ENCODE assay signal across 12 cellular contexts in the genomic region with DNA sequence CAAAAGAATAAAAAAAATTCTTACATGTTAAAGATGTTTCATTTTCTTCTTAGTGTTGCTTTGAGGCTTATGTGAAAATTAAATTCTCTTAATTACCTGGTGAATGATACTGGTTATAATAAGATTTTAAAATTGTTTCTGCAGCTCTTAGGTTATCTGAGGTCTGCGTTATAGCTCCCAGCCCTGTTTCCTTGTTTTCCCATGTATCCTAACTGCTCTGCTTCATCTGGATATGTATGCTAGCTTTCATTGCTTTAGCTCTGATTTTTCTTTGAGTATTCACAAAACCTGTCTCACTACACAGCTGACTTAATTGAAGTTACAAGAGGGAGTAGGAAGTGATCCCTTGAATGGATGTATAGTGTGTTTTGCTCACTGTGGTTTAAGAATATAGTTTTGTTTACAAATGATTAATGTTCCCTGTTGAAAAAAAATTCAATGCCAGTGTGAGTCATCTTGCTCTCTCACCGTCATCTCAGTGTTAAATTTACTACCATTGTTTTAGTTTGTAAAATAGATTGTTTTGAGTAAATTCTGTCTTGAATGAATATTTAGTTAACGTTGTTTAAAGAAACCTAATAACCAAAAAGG. TPM values are rescaled to one million over a fixed set of nuclear protein-coding genes. Genes with fewer than 3 reads are reported as not detected.
DNase-seq lines count a peak whose midpoint lies in the region; ATAC-seq, FAIRE-seq and TF ChIP-seq lines count a peak whose summit lies in the region.
"Had no signal": no experiment of that assay in that cellular context is flagged by ENCODE, and none has a peak within 500 bp of the region (broad histone marks: within the 10 kb centered on the region; RNA-seq: fewer than 3 reads in every experiment).

No MANE protein-coding gene starts in this region.

- dilution Hi-C loops in endothelial cell of umbilical vein (cut with MboI; ENCODE audit: extremely low pct_ligation_motif_present, low sequenced_read_pairs) = no loop called here

- H3F3A ChIP-seq in GM23248 (ENCODE audit: insufficient read depth) = peaks cover 21% of the 10 kb centered on the region; the same call in 1 of the 2 replicates

- 65 to 67% methylated on average over 3 of the region's 3 CpGs for whole genome bisulfite sequencing in GM23248 (ENCODE audit: low coverage in 1 of 2, low lambda C conversion rate in 2 of 2, missing lambda C conversion rate in 2 of 2), 2 experiments
- WGBS in testis, 2 donors = 79 to 90% methylated on average over 3 of the region's 3 CpGs

- H3K4me1 ChIP-seq in GM23248 (ENCODE audit: insufficient read depth) = peaks cover 11% of the 10 kb centered on the region
- H3K4me1 ChIP-seq in endothelial cell of umbilical vein (ENCODE audit: control insufficient read depth, extremely low read depth, insufficient read depth, low read length) = peaks cover 11% of the 10 kb centered on the region
- peaks cover 7% of the 10 kb centered on the region for H3K4me1 ChIP-seq in osteoblast (ENCODE audit: insufficient read depth, low read length)
- H3K4me1 ChIP-seq in kidney (ENCODE audit: control insufficient read depth in 1 of 2, insufficient read depth in 1 of 2, low read depth in 1 of 2, low read length in 2 of 2) = no peaks in the 10 kb centered on the region
- H3K4me1 ChIP-seq in testis = no peaks in the 10 kb centered on the region
- H3K4me1 ChIP-seq: colonic mucosa had no signal

- peaks cover 6% of the 10 kb centered on the region for H3K4me1 Mint-ChIP-seq in osteocyte (ENCODE audit: unreplicated experiment)
- H3K4me1 Mint-ChIP-seq: memory B cell had no signal

- H4K20me1 ChIP-seq in GM23248 (ENCODE audit: insufficient read depth) (peaks cover 5% of the 10 kb centered on the region; the same call in 1 of the 2 replicates), endothelial cell of umbilical vein (replicated peaks; ENCODE audit: control insufficient read depth, extremely low read depth, insufficient read depth, low read length) (no peaks in the 10 kb centered on the region), osteoblast (ENCODE audit: insufficient read depth, low read length) (no peaks in the 10 kb centered on the region)

- H3K79me2 ChIP-seq in GM23248 (ENCODE audit: insufficient read depth) = peaks cover 50% of the 10 kb centered on the region
- no peaks in the 10 kb centered on the region for H3K79me2 ChIP-seq in endothelial cell of umbilical vein (ENCODE audit: control insufficient read depth, insufficient read depth, low read length)
- H3K79me2 ChIP-seq in osteoblast (ENCODE audit: insufficient read depth, low read length) = peaks cover 10% of the 10 kb centered on the region

- peak; percentile 62 for DNase-seq in GM23248
- peak; percentile 37 for DNase-seq in RPMI7951 (ENCODE audit: low read depth)
- peak; percentile 86 for DNase-seq in endothelial cell of umbilical vein (ENCODE audit: low read depth, low spot score)
- DNase-seq in osteocyte (ENCODE audit: extremely low spot score, unreplicated experiment) = no peak
- no peak for DNase-seq in osteoblast (ENCODE audit: insufficient read length, low spot score, missing footprints)
- DNase-seq in kidney = no peak
- no peak for DNase-seq in testis
- DNase-seq: colonic mucosa, NCI-H524, SIG-M5 had no signal

- H3K36me3 ChIP-seq in GM23248 (ENCODE audit: low read depth) (peaks cover 75% of the 10 kb centered on the region), endothelial cell of umbilical vein (ENCODE audit: control insufficient read depth in 2 of 2, extremely low read depth in 1 of 2, insufficient read depth in 2 of 2, low read length in 2 of 2) (peaks cover 2 to 20% of the 10 kb centered on the region in 2 experiments), osteoblast (ENCODE audit: insufficient read depth, low read length) (peaks cover 22% of the 10 kb centered on the region), kidney (ENCODE audit: control insufficient read depth in 1 of 2, insufficient read depth in 2 of 2, low read length in 2 of 2) (peaks cover 13 to 35% of the 10 kb centered on the region in 2 donors), testis (ENCODE audit: low read depth, missing control alignments) (no peaks in the 10 kb centered on the region)

- BruUV-seq in endothelial cell of umbilical vein (replicated peaks; lab: Mats Ljungman, UMichigan) = no TSS peak

- no peaks in the 10 kb centered on the region for H3K9me2 ChIP-seq in GM23248 (ENCODE audit: insufficient read depth)

- H3K27me3 ChIP-seq in GM23248 (replicated peaks; ENCODE audit: insufficient read depth) (no peaks in the 10 kb centered on the region), endothelial cell of umbilical vein (ENCODE audit: control insufficient read depth in 2 of 2, insufficient read depth in 2 of 2, low read length in 2 of 2) (no peaks in the 10 kb centered on the region), osteoblast (ENCODE audit: insufficient read depth, low read length) (no peaks in the 10 kb centered on the region), testis (no peaks in the 10 kb centered on the region)
- H3K27me3 ChIP-seq: colonic mucosa had no signal

- peaks cover 45% of the 10 kb centered on the region for H3K36me3 Mint-ChIP-seq in osteocyte (ENCODE audit: unreplicated experiment)

- H3K4me2 ChIP-seq in GM23248 (ENCODE audit: unreplicated experiment) (no peak overlapping the region), endothelial cell of umbilical vein (ENCODE audit: insufficient read depth, low read length) (peak overlapping the region; percentile 59), osteoblast (ENCODE audit: insufficient read depth, low read length) (no peak overlapping the region)

- no peak for ATAC-seq in GM21737 (IDR thresholded peaks at IDR 0.05; ENCODE audit: unreplicated experiment)

- TF ChIP-seq POLR2A in endothelial cell of umbilical vein (IDR thresholded peaks at IDR 0.05; ENCODE audit: low read depth, low read length) = no peak
- no peak for TF ChIP-seq POLR2A in testis (IDR thresholded peaks at IDR 0.05)

- H3K27ac ChIP-seq in GM23248 (peak overlapping the region; percentile 11; the same call in 1 of the 2 replicates), endothelial cell of umbilical vein (ENCODE audit: insufficient read depth, low read depth, low read length) (peak overlapping the region; percentile 46), osteoblast (ENCODE audit: low read depth, low read length) (no peak overlapping the region), kidney (ENCODE audit: low read depth in 2 of 2, low read length in 2 of 2) (no peak overlapping the region), testis (no peak overlapping the region)
- H3K27ac ChIP-seq: colonic mucosa had no signal

- in situ Hi-C loops in GM23248 (cut with MboI) = no loop called here

- FAIRE-seq in endothelial cell of umbilical vein (lab: Jason Lieb, UNC) (peak; percentile 63), kidney (lab: Jason Lieb, UNC) (no peak)

- intact Hi-C loops in endothelial cell of umbilical vein (cut with micrococcal nuclease) = no loop called here
- intact Hi-C loops in kidney (cut with DNase I) = no loop called here
- intact Hi-C loops in testis (cut with DNase I; ENCODE audit: low total_unique reads) = no loop called here

- no peak overlapping the region for H2AFZ ChIP-seq in GM23248
- H2AFZ ChIP-seq in endothelial cell of umbilical vein (ENCODE audit: low read depth, low read length) = no peak overlapping the region
- H2AFZ ChIP-seq in osteoblast (ENCODE audit: low read length) = no peak overlapping the region

- no peak overlapping the region for H3K4me3 Mint-ChIP-seq in osteocyte (ENCODE audit: unreplicated experiment)
- H3K4me3 Mint-ChIP-seq: memory B cell had no signal

- no peak overlapping the region for H3K9ac ChIP-seq in GM23248
- peak overlapping the region; percentile 39 for H3K9ac ChIP-seq in endothelial cell of umbilical vein (replicated peaks; ENCODE audit: extremely low read depth, insufficient read depth, low read length)
- H3K9ac ChIP-seq in kidney (ENCODE audit: low read length in 2 of 2) = no peak overlapping the region

- H3K9me1 ChIP-seq in endothelial cell of umbilical vein (replicated peaks; ENCODE audit: control insufficient read depth, extremely low read depth, insufficient read depth, low read length) = no peaks in the 10 kb centered on the region

- no peaks in the 10 kb centered on the region for H3K27me3 Mint-ChIP-seq in osteocyte (ENCODE audit: unreplicated experiment)
- H3K27me3 Mint-ChIP-seq: memory B cell had no signal

- CTCF ChIA-PET in endothelial cell of umbilical vein (lab: Charles Lee) = interaction anchor here (0.9 to 3.5 kb wide), 6 partner anchors 9 to 109 kb away, joined by 3 to 43 read pairs (median 6); no protein-coding TSS in a partner anchor

- H3K27ac Mint-ChIP-seq in osteocyte (ENCODE audit: unreplicated experiment) = peak overlapping the region; percentile 12
- H3K27ac Mint-ChIP-seq: memory B cell had no signal

- H3K9me3 Mint-ChIP-seq in osteocyte (ENCODE audit: unreplicated experiment) = no peaks in the 10 kb centered on the region
- H3K9me3 Mint-ChIP-seq: memory B cell had no signal

- TF ChIP-seq CTCF in endothelial cell of umbilical vein (IDR thresholded peaks at IDR 0.05; ENCODE audit: extremely low read depth in 1 of 2, insufficient read depth in 1 of 2, low read depth in 1 of 2, low read length in 2 of 2) (no peak), osteocyte (IDR thresholded peaks at IDR 0.05) (no peak), osteoblast (IDR thresholded peaks at IDR 0.05; ENCODE audit: extremely low read depth, low read depth, low read length) (no peak), kidney (IDR thresholded peaks at IDR 0.05; ENCODE audit: borderline replicate concordance, extremely low read depth, insufficient read depth) (no peak), testis (IDR thresholded peaks at IDR 0.05) (no peak)

- POLR2A ChIA-PET in endothelial cell of umbilical vein (lab: Charles Lee) = interaction anchor here (0.7 kb wide), 1 partner anchor 10 kb away, joined by 8 read pairs; no protein-coding TSS in a partner anchor

- H3K4me3 ChIP-seq in GM23248 (no peak overlapping the region), endothelial cell of umbilical vein (replicated peaks in 1 of 3; ENCODE audit: insufficient read depth in 1 of 3, low read depth in 1 of 3, low read length in 3 of 3) (no peak overlapping the region), osteoblast (ENCODE audit: insufficient read depth, low read length) (no peak overlapping the region), kidney (ENCODE audit: low read length in 2 of 2) (no peak overlapping the region), testis (no peak overlapping the region)
- H3K4me3 ChIP-seq: colonic mucosa had no signal

- H3K9me3 ChIP-seq in GM23248 (ENCODE audit: low read depth) = no peaks in the 10 kb centered on the region
- no peaks in the 10 kb centered on the region for H3K9me3 ChIP-seq in endothelial cell of umbilical vein (replicated peaks; ENCODE audit: control insufficient read depth, insufficient read depth, low read length)
- H3K9me3 ChIP-seq in osteoblast (ENCODE audit: low read depth, low read length) = no peaks in the 10 kb centered on the region
- H3K9me3 ChIP-seq in kidney (ENCODE audit: control insufficient read depth in 1 of 2, low read length in 2 of 2) = no peaks in the 10 kb centered on the region
- no peaks in the 10 kb centered on the region for H3K9me3 ChIP-seq in testis
- H3K9me3 ChIP-seq: colonic mucosa had no signal

RNA-seq across cellular contexts. Expression of a gene that starts 26.8 kb away (rescaled TPM):
- total RNA-seq in GM23248 (2014; rRNA removed; shearing (Covaris generic)) = 19.6 and 31.5 TPM in 2 replicates
- polyA plus RNA-seq in GM23248 (2016; fragmentation: Nextera tagmentation; extraction: Ambion mirVana) (63.4 TPM in 2 replicates), endothelial cell of umbilical vein (53.8 and 55.8 TPM in 2 replicates), kidney (ENCODE audit: insufficient read depth, low read depth, low replicate concordance) (21.0 TPM), testis (ENCODE audit: insufficient read depth, low read depth, low replicate concordance) (41.2 TPM)
- total RNA-seq in RPMI7951 (2014; rRNA removed; shearing (Covaris generic)) = 24.3 and 26.0 TPM in 2 replicates
- total RNA-seq in endothelial cell of umbilical vein (86.2 and 91.7 TPM in 2 replicates), osteocyte (66.5 and 70.2 TPM in 2 replicates), osteoblast (23.9 and 24.5 TPM in 2 replicates), kidney (57.3 TPM), testis (10 to 100 TPM; 60.9 to 72.2 TPM)
- polyA plus RNA-seq in endothelial cell of umbilical vein (2011; cell fraction: cytosol; rRNA removed) = 39.1 and 41.8 TPM in 2 replicates
- polyA plus RNA-seq in endothelial cell of umbilical vein (2011; cell fraction: nucleus; rRNA removed) = 65.2 and 82.8 TPM in 2 replicates
- 72.0 and 120 TPM in 2 replicates for polyA plus RNA-seq in endothelial cell of umbilical vein (2012)
- polyA minus RNA-seq in endothelial cell of umbilical vein = 66.2 and 72.7 TPM in 2 replicates
- polyA minus RNA-seq in endothelial cell of umbilical vein (2011; cell fraction: cytosol; rRNA and poly(A)+ RNA removed) = 52.5 TPM
- polyA minus RNA-seq in endothelial cell of umbilical vein (2011; cell fraction: nucleus; rRNA and poly(A)+ RNA removed) = 75.4 and 77.7 TPM in 2 replicates

Comparison
In these comparisons a context has a peak if more than half of its experiments do, and no peak if none do; other contexts are left out.
1. DNase-seq: peak in GM23248 (single experiment), RPMI7951 (single experiment) and endothelial cell of umbilical vein (single experiment); none in osteocyte (single experiment), osteoblast (single experiment), kidney (single experiment) and testis (single experiment).
2. H3K27ac ChIP-seq: peak in GM23248 (single experiment) and endothelial cell of umbilical vein (single experiment); none in osteoblast (single experiment), kidney (0 of 2) and testis (0 of 2).